Comparison of ENCODE assay signal across 8 cellular contexts in genomic region chr21:41460578-41461527, GRCh38. TPM values are rescaled to one million over a fixed set of nuclear protein-coding genes. Genes with fewer than 3 reads are reported as not detected.
DNase-seq lines count a peak whose midpoint lies in the region; TF ChIP-seq lines count a peak whose summit lies in the region.

No MANE protein-coding gene starts in this region.

- no peak overlapping the region for H3K4ac ChIP-seq in H9 (ENCODE audit: low read depth, low read length)

- no peaks in the 10 kb centered on the region for H3K4me1 ChIP-seq in H9 (ENCODE audit: insufficient read depth, low read length)

- H3K36me3 Mint-ChIP-seq in H9 (ENCODE audit: insufficient read depth in 1 of 3, low read depth in 3 of 3) = peaks cover 29 to 36% (median 36%) of the 10 kb centered on the region in 3 experiments

- H3K27ac Mint-ChIP-seq in H9 = no peak overlapping the region

- no peak overlapping the region for H3K18ac ChIP-seq in H9 (ENCODE audit: insufficient read length, low read depth, low read length)

- no peak overlapping the region for H3K4me3 ChIP-seq in epithelial cell of esophagus (ENCODE audit: low read length)

- H3K23me2 ChIP-seq in H9 (ENCODE audit: insufficient read length, low read depth, low read length, poor library complexity, severe bottlenecking) = no peaks in the 10 kb centered on the region

- no peaks in the 10 kb centered on the region; the same call in 1 of the 2 replicates for H3K27me3 Mint-ChIP-seq in H9 (ENCODE audit: low read depth)

- no peaks in the 10 kb centered on the region for H3K79me2 ChIP-seq in H9 (ENCODE audit: insufficient read depth, low read length)

- H3K4me1 Mint-ChIP-seq in H9 = peaks cover 26 to 29% of the 10 kb centered on the region in 2 experiments

- WGBS in H9 (ENCODE audit: extremely low coverage, insufficient read length, low lambda C conversion rate) = no CpG with 5 or more reads among the region's 17 CpGs

- H3K9ac ChIP-seq in H9 (ENCODE audit: extremely low read depth, insufficient read length, low read length) = no peak overlapping the region

- no peak overlapping the region for H2BK120ac ChIP-seq in H9 (ENCODE audit: low read depth, low read length, poor library complexity, severe bottlenecking)

- H4K8ac ChIP-seq in H9 (replicated peaks; ENCODE audit: insufficient read length, low read depth, low read length) = no peak overlapping the region

- no peak overlapping the region for H3K4me3 Mint-ChIP-seq in H9

- peak; percentile 82 for TF ChIP-seq CTCF in H9 (conservative IDR thresholded peaks at IDR 0.05)
- peak; percentile 93 for TF ChIP-seq CTCF in epithelial cell of esophagus (IDR thresholded peaks at IDR 0.05; ENCODE audit: insufficient read depth, low read depth, low read length, missing control alignments)

- no peaks in the 10 kb centered on the region for H4K20me1 ChIP-seq in H9 (ENCODE audit: control insufficient read depth, insufficient read depth, insufficient read length)

- H3K4me2 ChIP-seq in H9 (ENCODE audit: insufficient read depth, insufficient read length, low read length) = no peak overlapping the region

- no peak overlapping the region for H3K14ac ChIP-seq in H9 (ENCODE audit: insufficient read depth, low read length)

- H4K5ac ChIP-seq in H9 (ENCODE audit: insufficient read length, low read depth, low read length) = no peak overlapping the region

- no peaks in the 10 kb centered on the region for H3K27me3 ChIP-seq in H9 (ENCODE audit: insufficient read depth, low read length)

- DNase-seq in DMS153 treated with DMSO at 0.1 percent for 48 hours (lab: John Stamatoyannopoulos, UW; ENCODE audit: unreplicated experiment) = peak; percentile 23
- DNase-seq in H9 = peak; percentile 77
- DNase-seq in NCI-H748 (lab: John Stamatoyannopoulos, UW; ENCODE audit: unreplicated experiment) = peak; percentile 57
- DNase-seq in activated CD8-positive, alpha-beta memory T cell treated with anti-CD3 and anti-CD28 coated beads for 4 hours (ENCODE audit: low read depth in 2 of 2) = peak; percentile 8 to 14
- peak; percentile 78 for DNase-seq in epithelial cell of esophagus (ENCODE audit: low read depth)
- peak; percentile 70 for DNase-seq in myocyte (ENCODE audit: low read depth)
- DNase-seq in stimulated activated CD8-positive, alpha-beta memory T cell treated with anti-CD3 and anti-CD28 coated beads, Interleukin-7, amount 100 ng/mL, for 48 hours (ENCODE audit: extremely low read depth in 1 of 2, low read depth in 1 of 2) = peak; percentile 15 to 21
- no peak for DNase-seq in NCI-H446 treated with DMSO at 0.1 percent for 48 hours (lab: John Stamatoyannopoulos, UW)

- no peak overlapping the region for H3K27ac ChIP-seq in H9 (ENCODE audit: insufficient read length, low read depth, low read length)

- H3K9me3 Mint-ChIP-seq in H9 = peaks cover 21 to 22% of the 10 kb centered on the region in 2 experiments

- H3T11ph ChIP-seq in H9 (ENCODE audit: low read length) = no peak overlapping the region

- H3K23ac ChIP-seq in H9 (ENCODE audit: insufficient read length, low read depth, low read length) = no peak overlapping the region

- no peak overlapping the region for H3K56ac ChIP-seq in H9 (ENCODE audit: insufficient read length, low read depth, low read length)

- no peak overlapping the region for H2BK12ac ChIP-seq in H9 (ENCODE audit: insufficient read length, low read depth, low read length)

- no peak overlapping the region for H2AFZ ChIP-seq in H9 (ENCODE audit: low read length)

- H2BK15ac ChIP-seq in H9 (ENCODE audit: low read depth, low read length) = no peak overlapping the region

- H4K91ac ChIP-seq in H9 (ENCODE audit: insufficient read length, low read depth, low read length) = no peak overlapping the region

- H3K9me3 ChIP-seq in H9 (ENCODE audit: control insufficient read depth, low read depth, low read length) = no peaks in the 10 kb centered on the region

- no peak overlapping the region for H2BK5ac ChIP-seq in H9 (ENCODE audit: insufficient read length, low read length)

- no peak overlapping the region for H2BK20ac ChIP-seq in H9 (ENCODE audit: low read depth, low read length, poor library complexity, severe bottlenecking)

- no peaks in the 10 kb centered on the region for H3K79me1 ChIP-seq in H9 (ENCODE audit: insufficient read depth, low read depth, low read length, poor library complexity, severe bottlenecking)

- H2AK5ac ChIP-seq in H9 (ENCODE audit: insufficient read length, low read length) = no peak overlapping the region

RNA-seq across cellular contexts. Expression of gene MX1, which starts 34.8 kb away (rescaled TPM):
- total RNA-seq in H9 (2021) = 5.1 and 6.3 TPM in 2 replicates
- 14.0 and 22.6 TPM in 2 replicates for total RNA-seq in myocyte
- 3.3 TPM for polyA plus RNA-seq in myocyte (2012)

RNA-seq across cellular contexts. Expression of gene TMPRSS2, which starts 47.1 kb away (rescaled TPM):
- 10.2 and 12.1 TPM in 2 replicates for total RNA-seq in H9 (2021)
- not detected in 2 replicates for total RNA-seq in myocyte
- polyA plus RNA-seq in myocyte (2012) = not detected

Comparison
In these comparisons a context has a peak if more than half of its experiments do, and no peak if none do; other contexts are left out.
1. RNA of gene TMPRSS2, which starts 47.1 kb away (total RNA-seq): 10.2 to 12.1 TPM in H9; not detected in myocyte; every median in the first group is over 10 times any median in the second.